20 cellular contexts compared by ENCODE assay signal in genomic region chr4:31134720-31135119, GRCh38.
DNase-seq lines count a peak whose midpoint lies in the region; ATAC-seq and TF ChIP-seq lines count a peak whose summit lies in the region.
"Had no signal": no experiment of that assay in that cellular context is flagged by ENCODE, and none has a peak within 500 bp of the region (broad histone marks: within the 10 kb centered on the region; RNA-seq: fewer than 3 reads in every experiment).

No MANE protein-coding gene starts in this region.

- no peak for TF ChIP-seq CTCF in cardiac muscle cell (IDR thresholded peaks at IDR 0.05; ENCODE audit: low read depth, low read length)

- H3K36me3 ChIP-seq in cardiac muscle cell = no peaks in the 10 kb centered on the region
- H3K36me3 ChIP-seq: BE2C; BLaER1 treated with 17β-estradiol and CSF1 and Interleukin-3, amounts not matched to agents 10 nM and 100 nM; HAP-1 had no signal

- H3K27ac ChIP-seq in cardiac muscle cell (peak overlapping the region; percentile 87), right cardiac atrium (ENCODE audit: low read length) (no peak overlapping the region)
- H3K27ac ChIP-seq: 22Rv1; BLaER1 treated with 17β-estradiol and CSF1 and Interleukin-3, amounts not matched to agents 10 nM and 100 nM had no signal

- intact Hi-C loops in Right ventricle myocardium inferior (cut with DNase I) (loop anchor here (2.0 kb wide), 1 partner anchor 44 kb away; no protein-coding TSS in a partner anchor), cardiac septum (cut with DNase I) (loop anchor here (5.0 kb wide), 1 partner anchor 67 kb away; no protein-coding TSS in a partner anchor), left cardiac atrium (cut with DNase I) (no loop called here), right cardiac atrium (cut with DNase I) (no loop called here)

- H3K4me3 ChIP-seq in cardiac muscle cell = no peak overlapping the region
- H3K4me3 ChIP-seq in right cardiac atrium (ENCODE audit: low read length) = no peak overlapping the region
- H3K4me3 ChIP-seq: BLaER1 treated with 17β-estradiol and CSF1 and Interleukin-3, amounts not matched to agents 10 nM and 100 nM; HAP-1 had no signal

- no peaks in the 10 kb centered on the region for H3K27me3 ChIP-seq in cardiac muscle cell
- H3K27me3 ChIP-seq in right cardiac atrium (ENCODE audit: control insufficient read depth, insufficient read depth) = no peaks in the 10 kb centered on the region
- H3K27me3 ChIP-seq: BE2C; BLaER1 treated with 17β-estradiol and CSF1 and Interleukin-3, amounts not matched to agents 10 nM and 100 nM had no signal

- WGBS in right cardiac atrium = 34% methylated on average over 1 of the region's 1 CpG

- H3K9me3 ChIP-seq in cardiac muscle cell (ENCODE audit: low read depth) (no peaks in the 10 kb centered on the region), right cardiac atrium (ENCODE audit: control insufficient read depth, low read length) (no peaks in the 10 kb centered on the region)
- H3K9me3 ChIP-seq: BE2C; BLaER1 treated with 17β-estradiol and CSF1 and Interleukin-3, amounts not matched to agents 10 nM and 100 nM; HAP-1 had no signal

- peak; percentile 92 for ATAC-seq in Right ventricle myocardium inferior
- peak; percentile 45 to 63 for ATAC-seq in left cardiac atrium
- peak; percentile 25 to 71 for ATAC-seq in right cardiac atrium
- ATAC-seq in HG02852 (IDR thresholded peaks at IDR 0.05; ENCODE audit: unreplicated experiment) = no peak
- no peak for ATAC-seq in HG03469 (IDR thresholded peaks at IDR 0.05; ENCODE audit: unreplicated experiment)

- H3K4me1 ChIP-seq in cardiac muscle cell (ENCODE audit: low read depth) = peaks cover 37% of the 10 kb centered on the region
- H3K4me1 ChIP-seq in right cardiac atrium (ENCODE audit: control insufficient read depth, insufficient read depth, low read length) = no peaks in the 10 kb centered on the region
- H3K4me1 ChIP-seq: BE2C; BLaER1 treated with 17β-estradiol and CSF1 and Interleukin-3, amounts not matched to agents 10 nM and 100 nM; HAP-1 had no signal

- DNase-seq in Right ventricle myocardium inferior (ENCODE audit: missing footprints) (no peak), cardiac septum (ENCODE audit: low spot score) (no peak), cardiac muscle cell (ENCODE audit: low read depth in 1 of 2, low spot score in 1 of 2) (peak in 1 of 2 donors; percentile 82), left cardiac atrium (no peak), right cardiac atrium (no peak)
- no peak for DNase-seq in stimulated activated CD8-positive, alpha-beta memory T cell treated with anti-CD3 and anti-CD28 coated beads, Interleukin-4, amount 100 ng/mL, for 48 hours
- DNase-seq: AML-193; BE2C; CD4-positive, alpha-beta T cell; CD8-positive, alpha-beta memory T cell; DMS 273 treated with DMSO at 0.1 percent for 48 hours; DMS53; DMS79 treated with DMSO at 0.1 percent for 48 hours; GF-D8; GOT3 had no signal

Comparison
In these comparisons a context has a peak if more than half of its experiments do, and no peak if none do; other contexts are left out.
1. intact Hi-C loops: an anchor here in Right ventricle myocardium inferior (2.0 kb wide) and cardiac septum (5.0 kb wide); none called in left cardiac atrium and right cardiac atrium.
2. ATAC-seq: peak in Right ventricle myocardium inferior (single experiment), left cardiac atrium (2 of 2) and right cardiac atrium (2 of 2); none in HG02852 (single experiment) and HG03469 (single experiment).